ENCODE assay signal across 18 cellular contexts in genomic region chr2:14418110-14418509, GRCh38.
"Had no signal": no experiment of that assay in that cellular context is flagged by ENCODE, and none has a peak within 500 bp of the region (broad histone marks: within the 10 kb centered on the region; RNA-seq: fewer than 3 reads in every experiment).

No MANE protein-coding gene starts in this region.

- H3K4me3 Mint-ChIP-seq: activated naive CD8-positive, alpha-beta T cell; neural crest cell; stimulated activated naive CD8-positive, alpha-beta T cell treated with anti-CD3 and anti-CD28 coated beads, Interleukin-15, amount 100 ng/mL, for 72 hours had no signal

- H3K9me3 ChIP-seq: psoas muscle, right lobe of liver, testis, upper lobe of right lung had no signal

- H3K36me3 Mint-ChIP-seq: activated naive CD8-positive, alpha-beta T cell had no signal

- H3K27me3 ChIP-seq: heart left ventricle, right lobe of liver, testis, upper lobe of right lung had no signal

- ATAC-seq: activated CD4-positive, CD25-positive, alpha-beta regulatory T cell treated with anti-CD3 and anti-CD28 coated beads, Interleukin-2, amount 50 U/mL, for 24 hours; heart left ventricle; left lobe of liver; psoas muscle; right lobe of liver; stimulated activated naive CD8-positive, alpha-beta T cell treated with anti-CD3 and anti-CD28 coated beads, Interleukin-15, amount 100 ng/mL, for 72 hours; upper lobe of right lung had no signal

- H3K27me3 Mint-ChIP-seq: activated naive CD8-positive, alpha-beta T cell; stimulated activated naive CD8-positive, alpha-beta T cell treated with anti-CD3 and anti-CD28 coated beads, Interleukin-15, amount 100 ng/mL, for 72 hours had no signal

- H3K4me3 ChIP-seq: heart left ventricle, psoas muscle, right lobe of liver, testis, upper lobe of right lung had no signal

- H3K4me1 Mint-ChIP-seq: neural crest cell; stimulated activated naive CD8-positive, alpha-beta T cell treated with anti-CD3 and anti-CD28 coated beads, Interleukin-15, amount 100 ng/mL, for 72 hours had no signal

- H3K27ac Mint-ChIP-seq: activated naive CD8-positive, alpha-beta T cell; stimulated activated naive CD8-positive, alpha-beta T cell treated with anti-CD3 and anti-CD28 coated beads, Interleukin-15, amount 100 ng/mL, for 72 hours had no signal

- DNase-seq: activated CD4-positive, alpha-beta T cell treated with anti-CD3 and anti-CD28 coated beads, Interleukin-2, amount 50 U/mL, for 1 hour; activated CD8-positive, alpha-beta memory T cell treated with anti-CD3 and anti-CD28 coated beads for 24 hours; activated gamma-delta T cell treated with Interleukin-2 at 50 U/mL for 16 hours; amniotic stem cell; cerebellar nuclear complex; effector CD8-positive, alpha-beta T cell; heart left ventricle; midbrain; psoas muscle; right lobe of liver; stimulated activated CD4-positive, alpha-beta T cell treated with anti-CD3 and anti-CD28 coated beads, Interleukin-1b, Interleukin-23, amount 100 ng/mL, for 48 hours; stimulated activated naive CD8-positive, alpha-beta T cell treated with anti-CD3 and anti-CD28 coated beads, Interleukin-15, amount 100 ng/mL, for 72 hours; testis; upper lobe of right lung had no signal

- H3K4me1 ChIP-seq: heart left ventricle, psoas muscle, right lobe of liver, testis, upper lobe of right lung had no signal

- H3K36me3 ChIP-seq: heart left ventricle, right lobe of liver, upper lobe of right lung had no signal
